ENCODE assay signal across 1 cellular context in genomic region chr10:112927980-112928379, GRCh38.
TF ChIP-seq lines count a peak whose summit lies in the region.

No MANE protein-coding gene starts in this region.

TF ChIP-seq in WTC11, 78 proteins besides CTCF, POLR2A, EP300 and RAD21 (continued from another document):
- TF ChIP-seq NR2C2 (CRISPR knock-in tag; IDR thresholded peaks at IDR 0.05) (no peak), IRF2 (CRISPR knock-in tag; IDR thresholded peaks at IDR 0.05; ENCODE audit: borderline replicate concordance, low read depth) (no peak), EMX1 (CRISPR knock-in tag; IDR thresholded peaks at IDR 0.05) (no peak), TP53 (CRISPR knock-in tag; IDR thresholded peaks at IDR 0.05) (no peak), ZNF219 (CRISPR knock-in tag; IDR thresholded peaks at IDR 0.05; ENCODE audit: borderline replicate concordance) (no peak), GRHL2 (CRISPR knock-in tag; IDR thresholded peaks at IDR 0.05; ENCODE audit: insufficient replicate concordance, severe bottlenecking) (no peak)
- TF ChIP-seq, protein P1, sequence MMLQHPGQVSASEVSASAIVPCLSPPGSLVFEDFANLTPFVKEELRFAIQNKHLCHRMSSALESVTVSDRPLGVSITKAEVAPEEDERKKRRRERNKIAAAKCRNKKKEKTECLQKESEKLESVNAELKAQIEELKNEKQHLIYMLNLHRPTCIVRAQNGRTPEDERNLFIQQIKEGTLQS (CRISPR knock-in tag; conservative IDR thresholded peaks at IDR 0.05): no peak
